In the genomic region with DNA sequence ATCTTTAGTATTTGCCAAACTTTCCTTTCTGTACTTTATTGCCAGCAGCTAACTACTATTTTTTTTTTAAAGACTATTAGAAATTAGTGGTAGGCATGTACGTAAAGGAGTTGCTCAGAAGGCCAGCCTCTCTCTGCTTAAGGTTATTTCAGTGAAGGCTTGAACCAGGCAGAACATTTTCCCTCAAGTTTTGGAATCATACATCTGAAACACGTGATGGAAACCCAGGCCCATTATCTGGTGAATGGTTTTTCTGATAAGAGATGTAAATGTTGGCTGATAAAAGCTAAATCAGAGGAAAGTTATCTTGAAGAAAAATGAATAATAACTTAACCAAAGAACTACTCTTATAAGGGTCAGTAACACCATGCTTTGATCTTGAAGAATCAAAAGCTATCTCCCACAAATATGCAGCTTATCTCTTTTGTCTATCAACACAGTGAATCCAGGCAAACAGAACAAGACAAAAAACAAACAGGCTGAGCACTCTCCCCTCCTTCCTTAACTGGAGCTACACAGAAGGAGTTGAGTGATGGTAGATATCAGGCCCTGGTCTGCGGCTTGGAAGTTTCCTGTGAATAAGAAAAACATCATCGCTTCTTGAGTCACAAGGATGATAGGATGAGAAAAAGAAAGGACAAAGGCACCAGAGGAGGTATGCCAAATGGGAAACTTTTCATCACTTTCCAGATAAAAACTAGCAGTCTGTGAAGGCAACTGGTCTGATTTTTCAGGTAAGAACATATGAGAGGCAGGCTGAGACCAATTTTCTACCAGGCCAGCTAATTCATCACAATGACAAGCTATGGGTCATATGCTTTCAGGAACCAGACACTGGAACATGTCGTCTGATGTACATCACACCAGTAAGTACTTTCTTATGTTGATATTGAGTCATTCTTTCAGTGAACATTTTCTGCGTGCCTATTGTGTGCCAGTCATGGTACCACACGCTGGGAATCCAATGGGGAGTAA, we compare ENCODE assay signal across 8 cellular contexts.
DNase-seq lines count a peak whose midpoint lies in the region; ATAC-seq, FAIRE-seq and TF ChIP-seq lines count a peak whose summit lies in the region.

No MANE protein-coding gene starts in this region.

- 39 to 54% (median 51%) methylated on average over 7 of the region's 7 CpGs for WGBS in stomach, 5 donors
- 58 to 59% methylated on average over 7 of the region's 7 CpGs for WGBS in pancreas, 2 donors

- H3K36me3 ChIP-seq in stomach (no peaks in the 10 kb centered on the region), pancreas (no peaks in the 10 kb centered on the region)

- H3K27me3 ChIP-seq in stomach (no peaks in the 10 kb centered on the region), pancreas (no peaks in the 10 kb centered on the region)

- TF ChIP-seq CTCF in fibroblast of mammary gland (conservative IDR thresholded peaks at IDR 0.05; ENCODE audit: control insufficient read depth, insufficient read depth, low read depth, low read length) (no peak), stomach (IDR thresholded peaks at IDR 0.05) (no peak), pancreas (IDR thresholded peaks at IDR 0.05) (no peak)

- intact Hi-C loops in stomach (cut with DNase I; ENCODE audit: low total_unique reads) (no loop called here), pancreas (cut with DNase I) (no loop called here)

- no peak for ATAC-seq in pancreas
- no peak for ATAC-seq in HG03039 (IDR thresholded peaks at IDR 0.05; ENCODE audit: unreplicated experiment)
- ATAC-seq in HG03139 (IDR thresholded peaks at IDR 0.05; ENCODE audit: unreplicated experiment) = no peak

- TF ChIP-seq EP300 in stomach (IDR thresholded peaks at IDR 0.05) = no peak

- H3K9me3 ChIP-seq in stomach (no peaks in the 10 kb centered on the region), pancreas (no peaks in the 10 kb centered on the region)

- peak; percentile 22 for DNase-seq in activated CD8-positive, alpha-beta memory T cell treated with anti-CD3 and anti-CD28 coated beads, Interleukin-2, amount 50 U/mL, for 4 hours
- no peak for DNase-seq in activated CD8-positive, alpha-beta memory T cell treated with anti-CD3 and anti-CD28 coated beads, Interleukin-2, amount 50 U/mL, for 48 hours
- peak; percentile 67 for DNase-seq in activated CD4-positive, alpha-beta T cell treated with anti-CD3 and anti-CD28 coated beads for 48 hours
- DNase-seq in fibroblast of mammary gland (ENCODE audit: low read depth) (peak; percentile 89), stomach (no peak), pancreas (no peak)

- no peak for TF ChIP-seq POLR2A in stomach (IDR thresholded peaks at IDR 0.05)

- no peak for FAIRE-seq in pancreas (lab: Jason Lieb, UNC)

- H3K4me3 ChIP-seq in fibroblast of mammary gland (ENCODE audit: control insufficient read depth, low read depth, low read length) = no peak overlapping the region
- no peak overlapping the region for H3K4me3 ChIP-seq in stomach
- H3K4me3 ChIP-seq in pancreas = no peak overlapping the region

- H3K27ac ChIP-seq in stomach = peak overlapping the region in 4 of 5 donors; percentile 30 to 43 (median 32)
- H3K27ac ChIP-seq in pancreas = no peak overlapping the region

- H3K4me1 ChIP-seq in stomach (peaks cover 0 to 14% (median 0%) of the 10 kb centered on the region in 4 donors), pancreas (no peaks in the 10 kb centered on the region)

Comparison
In these comparisons a context has a peak if more than half of its experiments do, and no peak if none do; other contexts are left out.
1. DNase-seq: peak in activated CD8-positive, alpha-beta memory T cell treated with anti-CD3 and anti-CD28 coated beads, Interleukin-2, amount 50 U/mL, for 4 hours (single experiment), activated CD4-positive, alpha-beta T cell treated with anti-CD3 and anti-CD28 coated beads for 48 hours (single experiment) and fibroblast of mammary gland (single experiment); none in activated CD8-positive, alpha-beta memory T cell treated with anti-CD3 and anti-CD28 coated beads, Interleukin-2, amount 50 U/mL, for 48 hours (single experiment), stomach (single experiment) and pancreas (0 of 6).
2. H3K27ac ChIP-seq: peak in stomach (4 of 5); none in pancreas (0 of 4).